ENCODE assay signal across 8 cellular contexts in the genomic region with DNA sequence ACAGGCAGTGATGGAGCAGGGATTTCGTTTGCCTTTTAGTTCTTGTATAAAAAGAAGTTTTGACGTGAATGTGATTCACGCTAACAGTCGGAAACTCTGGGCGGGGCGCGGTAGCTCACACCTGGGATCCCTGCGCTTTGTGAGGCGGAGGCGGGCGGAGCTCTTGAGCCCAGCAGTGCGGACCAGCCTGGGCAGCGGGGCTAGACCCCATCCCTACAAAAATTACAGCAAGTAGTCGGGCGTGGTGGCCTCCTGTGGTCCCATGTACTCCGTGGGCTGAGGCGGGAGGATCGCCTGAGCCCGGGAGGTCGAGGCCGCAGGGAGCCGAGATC.
DNase-seq lines count a peak whose midpoint lies in the region; ATAC-seq and TF ChIP-seq lines count a peak whose summit lies in the region.
"Not testable (repeated sequence)": the region's sequence is repeated elsewhere in the genome, so short reads cannot be mapped to it uniquely, and the experiment has no call there.

No MANE protein-coding gene starts in this region.

- H3K27me3 ChIP-seq in thoracic aorta (replicated peaks; ENCODE audit: insufficient read depth), result not testable (repeated sequence)

- TF ChIP-seq CTCF in thoracic aorta (IDR thresholded peaks at IDR 0.05), result not testable (repeated sequence)

- not testable (repeated sequence) for H3K27me3 Mint-ChIP-seq in activated CD8-positive, alpha-beta memory T cell treated with anti-CD3 and anti-CD28 coated beads, Interleukin-2, amount 10 ng/mL, durations not matched to agents 7 days and 5 days

- H3K9me3 ChIP-seq in thoracic aorta, result not testable (repeated sequence)

- not testable (repeated sequence) for H3K9me3 Mint-ChIP-seq in activated CD8-positive, alpha-beta memory T cell treated with anti-CD3 and anti-CD28 coated beads, Interleukin-2, amount 10 ng/mL, durations not matched to agents 7 days and 5 days (ENCODE audit: low read depth)

- H3K4me3 ChIP-seq in thoracic aorta, result peak overlapping the region; percentile 43

- peak; percentile 11 for ATAC-seq in GM18499 (IDR thresholded peaks at IDR 0.05; ENCODE audit: insufficient read depth, unreplicated experiment)
- peak; percentile 4 for ATAC-seq in GM19328 (IDR thresholded peaks at IDR 0.05; ENCODE audit: unreplicated experiment)
- peak; percentile 19 for ATAC-seq in GM21529 (IDR thresholded peaks at IDR 0.05; ENCODE audit: unreplicated experiment)
- peak; percentile 36 for ATAC-seq in HG02884 (IDR thresholded peaks at IDR 0.05; ENCODE audit: unreplicated experiment)
- peak; percentile 25 for ATAC-seq in HG03432 (IDR thresholded peaks at IDR 0.05; ENCODE audit: unreplicated experiment)
- peak; percentile 45 for ATAC-seq in activated CD8-positive, alpha-beta memory T cell treated with anti-CD3 and anti-CD28 coated beads, Interleukin-2, amount 10 ng/mL, durations not matched to agents 7 days and 5 days
- peak; percentile 50 for ATAC-seq in left colon
- ATAC-seq in thoracic aorta (ENCODE audit: insufficient number of reproducible peaks, low FRiP score, low read depth), result not testable (repeated sequence)

- CTCF ChIA-PET in activated CD8-positive, alpha-beta memory T cell treated with anti-CD3 and anti-CD28 coated beads, Interleukin-2, amount 10 ng/mL, durations not matched to agents 7 days and 5 days (lab: Charles Lee), result interaction anchor here (0.6 kb wide), 1 partner anchor 21 kb away, joined by 3 read pairs; no protein-coding TSS in a partner anchor

- not testable (repeated sequence) for H3K4me3 Mint-ChIP-seq in activated CD8-positive, alpha-beta memory T cell treated with anti-CD3 and anti-CD28 coated beads, Interleukin-2, amount 10 ng/mL, durations not matched to agents 7 days and 5 days

- H3K4me1 ChIP-seq in thoracic aorta (ENCODE audit: control insufficient read depth in 1 of 2, low read depth in 2 of 2), result not testable (repeated sequence)

- H3K36me3 ChIP-seq in thoracic aorta, result not testable (repeated sequence)

- peaks cover 20% of the 10 kb centered on the region for H3K4me1 Mint-ChIP-seq in activated CD8-positive, alpha-beta memory T cell treated with anti-CD3 and anti-CD28 coated beads, Interleukin-2, amount 10 ng/mL, durations not matched to agents 7 days and 5 days

- not testable (repeated sequence) for H3K36me3 Mint-ChIP-seq in activated CD8-positive, alpha-beta memory T cell treated with anti-CD3 and anti-CD28 coated beads, Interleukin-2, amount 10 ng/mL, durations not matched to agents 7 days and 5 days

- H3K27ac ChIP-seq in thoracic aorta, result not testable (repeated sequence)

- not testable (repeated sequence) for H3K27ac Mint-ChIP-seq in activated CD8-positive, alpha-beta memory T cell treated with anti-CD3 and anti-CD28 coated beads, Interleukin-2, amount 10 ng/mL, durations not matched to agents 7 days and 5 days

- not testable (repeated sequence) for DNase-seq in activated CD8-positive, alpha-beta memory T cell treated with anti-CD3 and anti-CD28 coated beads, Interleukin-2, amount 10 ng/mL, durations not matched to agents 7 days and 5 days; left colon; thoracic aorta (ENCODE audit: low spot score)

- intact Hi-C loops in left colon (cut with DNase I, micrococcal nuclease), result not testable (repeated sequence)
